In the genomic region with DNA sequence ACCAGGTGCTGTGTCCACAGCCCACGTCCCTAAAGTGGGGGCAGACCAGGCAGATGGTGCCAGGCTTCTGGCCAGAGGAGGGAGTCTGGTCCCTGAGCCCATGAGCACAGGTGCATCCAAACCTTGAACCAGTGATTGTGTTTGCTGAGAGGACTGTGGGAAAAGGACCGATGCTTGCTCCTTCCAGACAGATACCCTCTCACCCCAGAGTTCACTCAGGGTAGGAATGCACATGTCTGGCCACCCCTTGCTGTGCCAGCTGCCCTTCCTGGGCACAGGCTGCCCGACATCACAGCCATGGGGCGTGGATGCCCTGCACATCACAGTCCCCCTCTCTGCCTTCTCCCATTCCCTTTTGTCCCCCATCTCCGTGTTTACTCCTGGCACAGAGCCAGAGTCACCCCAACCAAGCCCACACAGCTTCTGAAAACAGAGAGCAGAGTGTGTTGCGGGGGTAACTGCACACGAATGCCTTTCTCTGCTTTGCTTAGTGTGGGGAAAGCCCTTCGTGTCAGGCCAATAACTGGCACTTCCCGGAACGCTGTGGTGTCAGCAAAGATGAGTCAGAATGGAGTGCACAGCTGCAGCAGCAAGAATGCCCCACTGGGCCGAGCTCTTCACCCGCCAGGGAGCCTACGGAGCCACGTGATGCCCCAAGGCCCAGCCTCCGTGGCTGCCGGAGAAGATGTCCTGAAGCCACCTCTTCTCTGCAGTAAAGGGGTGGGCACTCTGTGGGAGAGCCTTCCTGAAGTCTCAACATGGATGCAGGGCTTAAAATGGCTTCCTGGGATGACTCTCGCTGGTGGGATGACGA, we compare ENCODE assay signal across 8 cellular contexts. TPM values are rescaled to one million over a fixed set of nuclear protein-coding genes. Genes with fewer than 3 reads are reported as not detected.
DNase-seq lines count a peak whose midpoint lies in the region; ATAC-seq and TF ChIP-seq lines count a peak whose summit lies in the region.

No MANE protein-coding gene starts in this region.

- H3K4me1 ChIP-seq in NT2/D1 (ENCODE audit: insufficient read depth, insufficient read length), result peaks cover 25% of the 10 kb centered on the region
- H3K4me1 ChIP-seq in trophoblast cell (ENCODE audit: control insufficient read depth in 1 of 2, insufficient read depth in 2 of 2, low read length in 2 of 2), result peaks cover 0 to under 1% of the 10 kb centered on the region in 2 experiments
- H3K4me1 ChIP-seq in upper lobe of right lung, result peaks cover 14% of the 10 kb centered on the region

- H3K14ac ChIP-seq in trophoblast cell (ENCODE audit: low read length), result no peak overlapping the region

- no peak overlapping the region for H2BK12ac ChIP-seq in trophoblast cell (ENCODE audit: low read length)

- H2AFZ ChIP-seq in trophoblast cell (ENCODE audit: insufficient read depth, low read length, poor library complexity), result no peak overlapping the region

- no peak overlapping the region for H3K4me2 ChIP-seq in trophoblast cell (ENCODE audit: low read length)

- no peak overlapping the region for H4K12ac ChIP-seq in trophoblast cell (ENCODE audit: low read depth, low read length)

- ATAC-seq in GM18861 (IDR thresholded peaks at IDR 0.05; ENCODE audit: unreplicated experiment), result peak; percentile 84
- ATAC-seq in HG03066 (IDR thresholded peaks at IDR 0.05; ENCODE audit: low read depth, unreplicated experiment), result peak; percentile 97
- peak; percentile 87 for ATAC-seq in upper lobe of right lung

- H3K9me3 ChIP-seq in NT2/D1 (ENCODE audit: insufficient read depth, low read length) (no peaks in the 10 kb centered on the region), trophoblast cell (ENCODE audit: insufficient read depth, low read depth, low read length) (no peaks in the 10 kb centered on the region), upper lobe of right lung (no peaks in the 10 kb centered on the region)

- peaks cover 10% of the 10 kb centered on the region for H3K79me2 ChIP-seq in trophoblast cell (ENCODE audit: control insufficient read depth, insufficient read depth, low read length, poor library complexity)

- H3K36me3 ChIP-seq in NT2/D1 (ENCODE audit: insufficient read depth, insufficient read length, low read length) (peaks cover 77% of the 10 kb centered on the region), trophoblast cell (ENCODE audit: control insufficient read depth in 1 of 2, insufficient read depth in 2 of 2, low read length in 2 of 2) (peaks cover 35 to 47% of the 10 kb centered on the region in 2 experiments), upper lobe of right lung (peaks cover 14% of the 10 kb centered on the region)

- H2BK5ac ChIP-seq in trophoblast cell (ENCODE audit: low read depth, low read length, poor library complexity), result no peak overlapping the region

- H3K4ac ChIP-seq in trophoblast cell (ENCODE audit: low read depth, low read length), result no peak overlapping the region

- H3K23ac ChIP-seq in trophoblast cell (ENCODE audit: low read length), result no peak overlapping the region

- DNase-seq in AG08395 (ENCODE audit: low spot score) (peak; percentile 98), NT2/D1 (ENCODE audit: low read depth, low spot score) (no peak), activated T-cell treated with anti-CD3 and anti-CD28 coated beads for 48 hours (ENCODE audit: low read depth) (peak; percentile 34), fibroblast of pulmonary artery (ENCODE audit: low read depth) (peak; percentile 94), trophoblast cell (peak; percentile 98), upper lobe of right lung (peak; percentile 77)

- no peak overlapping the region for H2AK5ac ChIP-seq in trophoblast cell (ENCODE audit: low read length)

- no peak overlapping the region for H4K91ac ChIP-seq in trophoblast cell (ENCODE audit: low read depth, low read length)

- H3K27me3 ChIP-seq in NT2/D1 (ENCODE audit: insufficient read depth, insufficient read length) (no peaks in the 10 kb centered on the region), trophoblast cell (ENCODE audit: insufficient read depth, low read length) (no peaks in the 10 kb centered on the region), upper lobe of right lung (no peaks in the 10 kb centered on the region)

- no CpG with 5 or more reads among the region's 18 CpGs for WGBS in trophoblast cell (ENCODE audit: extremely low coverage, insufficient coverage, insufficient read length)

- H3K18ac ChIP-seq in trophoblast cell (ENCODE audit: low read length), result no peak overlapping the region

- no peak overlapping the region for H3K4me3 ChIP-seq in NT2/D1 (ENCODE audit: insufficient read length, low read depth)
- no peak overlapping the region for H3K4me3 ChIP-seq in fibroblast of pulmonary artery (replicated peaks; ENCODE audit: low read depth, low read length)
- H3K4me3 ChIP-seq in trophoblast cell (ENCODE audit: low read depth, low read length), result no peak overlapping the region
- no peak overlapping the region for H3K4me3 ChIP-seq in upper lobe of right lung

- H3K79me1 ChIP-seq in trophoblast cell (ENCODE audit: low read length), result no peaks in the 10 kb centered on the region

- intact Hi-C loops in upper lobe of right lung (cut with DNase I), result loop anchor here (10.0 kb wide), 1 partner anchor 45 kb away; no protein-coding TSS in a partner anchor

- H2BK120ac ChIP-seq in trophoblast cell (ENCODE audit: insufficient read depth, low read length, poor library complexity), result no peak overlapping the region

- H4K8ac ChIP-seq in trophoblast cell (ENCODE audit: low read depth, low read length), result no peak overlapping the region

- no peak overlapping the region for H3K27ac ChIP-seq in trophoblast cell (ENCODE audit: low read depth, low read length)
- H3K27ac ChIP-seq in upper lobe of right lung, result peak overlapping the region; percentile 40

- peak overlapping the region; percentile 52 for H3K9ac ChIP-seq in NT2/D1 (ENCODE audit: insufficient read length, low read depth)
- H3K9ac ChIP-seq in trophoblast cell (ENCODE audit: low read length), result no peak overlapping the region

- TF ChIP-seq CTCF in fibroblast of pulmonary artery (IDR thresholded peaks at IDR 0.05; ENCODE audit: low read length, missing control alignments), result peak; percentile 37
- peak; percentile 32 for TF ChIP-seq CTCF in upper lobe of right lung (IDR thresholded peaks at IDR 0.05)

RNA-seq across cellular contexts. Expression of gene CARS1, which starts 7.6 kb away (rescaled TPM):
- polyA plus RNA-seq in trophoblast cell (2013), result 113 and 120 TPM in 2 replicates
- 34.6 TPM for total RNA-seq in upper lobe of right lung

RNA-seq across cellular contexts. Expression of gene NAP1L4, which starts 57.5 kb away (rescaled TPM):
- polyA plus RNA-seq in trophoblast cell (2013), result 108 and 120 TPM in 2 replicates
- 92.7 TPM for total RNA-seq in upper lobe of right lung
